In genomic region chr18:47992903-47993302, GRCh38 we compare ENCODE assay signal across 1 cellular context.
TF ChIP-seq lines count a peak whose summit lies in the region.

No MANE protein-coding gene starts in this region.

TF ChIP-seq in GM23338, 12 proteins besides CTCF, POLR2A, EP300 and RAD21 (continued from another document):
- TF ChIP-seq POLR2AphosphoS5 (IDR thresholded peaks at IDR 0.05; ENCODE audit: low read depth): no peak
- no peak for TF ChIP-seq CREB1 (CRISPR knock-in tag; IDR thresholded peaks at IDR 0.05; ENCODE audit: low read depth)
- TF ChIP-seq ZNF331 (CRISPR knock-in tag; IDR thresholded peaks at IDR 0.05; ENCODE audit: low read depth): no peak
- TF ChIP-seq, protein P1, sequence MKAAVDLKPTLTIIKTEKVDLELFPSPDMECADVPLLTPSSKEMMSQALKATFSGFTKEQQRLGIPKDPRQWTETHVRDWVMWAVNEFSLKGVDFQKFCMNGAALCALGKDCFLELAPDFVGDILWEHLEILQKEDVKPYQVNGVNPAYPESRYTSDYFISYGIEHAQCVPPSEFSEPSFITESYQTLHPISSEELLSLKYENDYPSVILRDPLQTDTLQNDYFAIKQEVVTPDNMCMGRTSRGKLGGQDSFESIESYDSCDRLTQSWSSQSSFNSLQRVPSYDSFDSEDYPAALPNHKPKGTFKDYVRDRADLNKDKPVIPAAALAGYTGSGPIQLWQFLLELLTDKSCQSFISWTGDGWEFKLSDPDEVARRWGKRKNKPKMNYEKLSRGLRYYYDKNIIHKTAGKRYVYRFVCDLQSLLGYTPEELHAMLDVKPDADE (IDR thresholded peaks at IDR 0.05): no peak
- TF ChIP-seq ZNF114 (CRISPR knock-in tag; IDR thresholded peaks at IDR 0.05): no peak
- no peak for TF ChIP-seq REST (IDR thresholded peaks at IDR 0.05; ENCODE audit: unreplicated experiment)
